1 cellular context compared by ENCODE assay signal in the genomic region with DNA sequence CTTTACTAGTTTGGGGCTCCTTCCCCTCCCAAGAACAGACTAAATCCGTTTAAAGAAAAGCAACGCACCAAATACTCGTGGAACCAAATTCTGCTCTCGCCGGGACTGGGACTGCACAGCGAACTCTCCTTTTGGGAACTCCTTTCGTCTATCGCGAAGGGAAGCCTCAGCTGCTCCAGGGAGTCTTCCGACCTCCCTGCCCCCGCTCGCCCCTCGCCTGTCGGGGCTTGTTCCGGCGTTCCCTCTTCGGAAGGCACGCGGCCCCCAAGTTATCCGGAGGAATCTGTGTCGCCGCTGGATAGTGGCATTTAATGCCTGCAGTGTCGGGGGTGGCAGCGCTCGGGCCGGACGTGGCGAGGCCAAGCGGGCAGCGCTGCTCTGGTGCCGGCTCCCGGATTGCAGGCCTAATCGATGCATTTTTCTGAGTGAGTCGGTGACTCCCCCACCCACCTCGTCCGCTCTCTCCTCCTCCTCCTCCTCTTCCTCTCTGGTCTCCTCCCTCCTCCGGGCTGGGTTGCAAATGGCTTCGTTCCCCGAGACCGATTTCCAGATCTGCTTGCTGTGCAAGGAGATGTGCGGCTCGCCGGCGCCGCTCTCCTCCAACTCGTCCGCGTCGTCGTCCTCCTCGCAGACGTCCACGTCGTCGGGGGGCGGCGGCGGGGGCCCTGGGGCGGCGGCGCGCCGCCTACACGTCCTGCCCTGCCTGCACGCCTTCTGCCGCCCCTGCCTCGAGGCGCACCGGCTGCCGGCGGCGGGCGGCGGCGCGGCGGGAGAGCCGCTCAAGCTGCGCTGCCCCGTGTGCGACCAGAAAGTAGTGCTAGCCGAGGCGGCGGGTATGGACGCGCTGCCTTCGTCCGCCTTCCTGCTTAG.
TF ChIP-seq lines count a peak whose summit lies in the region.

A gene (plus strand): TSS at position 437 of the 870 bp plus-strand sequence. CDS start 84 bp downstream, at position 521.

TF ChIP-seq in WTC11, 78 proteins besides CTCF, POLR2A, EP300 and RAD21 (continued from another document and continues in another):
- TF ChIP-seq, protein P1, sequence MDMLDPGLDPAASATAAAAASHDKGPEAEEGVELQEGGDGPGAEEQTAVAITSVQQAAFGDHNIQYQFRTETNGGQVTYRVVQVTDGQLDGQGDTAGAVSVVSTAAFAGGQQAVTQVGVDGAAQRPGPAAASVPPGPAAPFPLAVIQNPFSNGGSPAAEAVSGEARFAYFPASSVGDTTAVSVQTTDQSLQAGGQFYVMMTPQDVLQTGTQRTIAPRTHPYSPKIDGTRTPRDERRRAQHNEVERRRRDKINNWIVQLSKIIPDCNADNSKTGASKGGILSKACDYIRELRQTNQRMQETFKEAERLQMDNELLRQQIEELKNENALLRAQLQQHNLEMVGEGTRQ (CRISPR knock-in tag; IDR thresholded peaks at IDR 0.05): no peak
- TF ChIP-seq ZNF232 (CRISPR knock-in tag; IDR thresholded peaks at IDR 0.05) (no peak), ZNF219 (CRISPR knock-in tag; IDR thresholded peaks at IDR 0.05; ENCODE audit: borderline replicate concordance) (no peak), NFYB (CRISPR knock-in tag; conservative IDR thresholded peaks at IDR 0.05; ENCODE audit: low read depth) (no peak), CREM (CRISPR knock-in tag; IDR thresholded peaks at IDR 0.05) (no peak), MXD4 (CRISPR knock-in tag; IDR thresholded peaks at IDR 0.05; ENCODE audit: borderline replicate concordance) (no peak), PRRX2 (CRISPR knock-in tag; IDR thresholded peaks at IDR 0.05) (no peak), SMAD3 (CRISPR knock-in tag; IDR thresholded peaks at IDR 0.05; ENCODE audit: borderline replicate concordance) (no peak), NFATC4 (CRISPR knock-in tag; IDR thresholded peaks at IDR 0.05) (no peak), OVOL2 (CRISPR knock-in tag; IDR thresholded peaks at IDR 0.05; ENCODE audit: borderline replicate concordance) (no peak), TP53 (CRISPR knock-in tag; IDR thresholded peaks at IDR 0.05) (0 out of 2 replicates have a peak, but pooled peaks have one; percentile 15), IRF2 (CRISPR knock-in tag; IDR thresholded peaks at IDR 0.05; ENCODE audit: borderline replicate concordance, low read depth) (peak; percentile 50; the same call in 1 of the 2 replicates), ZNF121 (CRISPR knock-in tag; IDR thresholded peaks at IDR 0.05) (no peak), SP1 (CRISPR knock-in tag; conservative IDR thresholded peaks at IDR 0.05) (no peak), NR1H2 (CRISPR knock-in tag; IDR thresholded peaks at IDR 0.05) (no peak), ZNF671 (CRISPR knock-in tag; IDR thresholded peaks at IDR 0.05) (no peak), FOXK1 (CRISPR knock-in tag; IDR thresholded peaks at IDR 0.05) (no peak), JUN (CRISPR knock-in tag; IDR thresholded peaks at IDR 0.05) (no peak)
- TF ChIP-seq, protein P2, sequence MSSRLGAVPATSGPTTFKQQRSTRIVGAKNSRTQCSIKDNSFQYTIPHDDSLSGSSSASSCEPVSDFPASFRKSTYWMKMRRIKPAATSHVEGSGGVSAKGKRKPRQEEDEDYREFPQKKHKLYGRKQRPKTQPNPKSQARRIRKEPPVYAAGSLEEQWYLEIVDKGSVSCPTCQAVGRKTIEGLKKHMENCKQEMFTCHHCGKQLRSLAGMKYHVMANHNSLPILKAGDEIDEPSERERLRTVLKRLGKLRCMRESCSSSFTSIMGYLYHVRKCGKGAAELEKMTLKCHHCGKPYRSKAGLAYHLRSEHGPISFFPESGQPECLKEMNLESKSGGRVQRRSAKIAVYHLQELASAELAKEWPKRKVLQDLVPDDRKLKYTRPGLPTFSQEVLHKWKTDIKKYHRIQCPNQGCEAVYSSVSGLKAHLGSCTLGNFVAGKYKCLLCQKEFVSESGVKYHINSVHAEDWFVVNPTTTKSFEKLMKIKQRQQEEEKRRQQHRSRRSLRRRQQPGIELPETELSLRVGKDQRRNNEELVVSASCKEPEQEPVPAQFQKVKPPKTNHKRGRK (CRISPR knock-in tag; IDR thresholded peaks at IDR 0.05; ENCODE audit: borderline replicate concordance): no peak
- TF ChIP-seq, protein P3, sequence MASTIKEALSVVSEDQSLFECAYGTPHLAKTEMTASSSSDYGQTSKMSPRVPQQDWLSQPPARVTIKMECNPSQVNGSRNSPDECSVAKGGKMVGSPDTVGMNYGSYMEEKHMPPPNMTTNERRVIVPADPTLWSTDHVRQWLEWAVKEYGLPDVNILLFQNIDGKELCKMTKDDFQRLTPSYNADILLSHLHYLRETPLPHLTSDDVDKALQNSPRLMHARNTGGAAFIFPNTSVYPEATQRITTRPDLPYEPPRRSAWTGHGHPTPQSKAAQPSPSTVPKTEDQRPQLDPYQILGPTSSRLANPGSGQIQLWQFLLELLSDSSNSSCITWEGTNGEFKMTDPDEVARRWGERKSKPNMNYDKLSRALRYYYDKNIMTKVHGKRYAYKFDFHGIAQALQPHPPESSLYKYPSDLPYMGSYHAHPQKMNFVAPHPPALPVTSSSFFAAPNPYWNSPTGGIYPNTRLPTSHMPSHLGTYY (CRISPR knock-in tag; IDR thresholded peaks at IDR 0.05): no peak
- TF ChIP-seq, protein P4, sequence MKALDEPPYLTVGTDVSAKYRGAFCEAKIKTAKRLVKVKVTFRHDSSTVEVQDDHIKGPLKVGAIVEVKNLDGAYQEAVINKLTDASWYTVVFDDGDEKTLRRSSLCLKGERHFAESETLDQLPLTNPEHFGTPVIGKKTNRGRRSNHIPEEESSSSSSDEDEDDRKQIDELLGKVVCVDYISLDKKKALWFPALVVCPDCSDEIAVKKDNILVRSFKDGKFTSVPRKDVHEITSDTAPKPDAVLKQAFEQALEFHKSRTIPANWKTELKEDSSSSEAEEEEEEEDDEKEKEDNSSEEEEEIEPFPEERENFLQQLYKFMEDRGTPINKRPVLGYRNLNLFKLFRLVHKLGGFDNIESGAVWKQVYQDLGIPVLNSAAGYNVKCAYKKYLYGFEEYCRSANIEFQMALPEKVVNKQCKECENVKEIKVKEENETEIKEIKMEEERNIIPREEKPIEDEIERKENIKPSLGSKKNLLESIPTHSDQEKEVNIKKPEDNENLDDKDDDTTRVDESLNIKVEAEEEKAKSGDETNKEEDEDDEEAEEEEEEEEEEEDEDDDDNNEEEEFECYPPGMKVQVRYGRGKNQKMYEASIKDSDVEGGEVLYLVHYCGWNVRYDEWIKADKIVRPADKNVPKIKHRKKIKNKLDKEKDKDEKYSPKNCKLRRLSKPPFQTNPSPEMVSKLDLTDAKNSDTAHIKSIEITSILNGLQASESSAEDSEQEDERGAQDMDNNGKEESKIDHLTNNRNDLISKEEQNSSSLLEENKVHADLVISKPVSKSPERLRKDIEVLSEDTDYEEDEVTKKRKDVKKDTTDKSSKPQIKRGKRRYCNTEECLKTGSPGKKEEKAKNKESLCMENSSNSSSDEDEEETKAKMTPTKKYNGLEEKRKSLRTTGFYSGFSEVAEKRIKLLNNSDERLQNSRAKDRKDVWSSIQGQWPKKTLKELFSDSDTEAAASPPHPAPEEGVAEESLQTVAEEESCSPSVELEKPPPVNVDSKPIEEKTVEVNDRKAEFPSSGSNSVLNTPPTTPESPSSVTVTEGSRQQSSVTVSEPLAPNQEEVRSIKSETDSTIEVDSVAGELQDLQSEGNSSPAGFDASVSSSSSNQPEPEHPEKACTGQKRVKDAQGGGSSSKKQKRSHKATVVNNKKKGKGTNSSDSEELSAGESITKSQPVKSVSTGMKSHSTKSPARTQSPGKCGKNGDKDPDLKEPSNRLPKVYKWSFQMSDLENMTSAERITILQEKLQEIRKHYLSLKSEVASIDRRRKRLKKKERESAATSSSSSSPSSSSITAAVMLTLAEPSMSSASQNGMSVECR (CRISPR knock-in tag; IDR thresholded peaks at IDR 0.05; ENCODE audit: borderline replicate concordance): no peak
- TF ChIP-seq, protein P5, sequence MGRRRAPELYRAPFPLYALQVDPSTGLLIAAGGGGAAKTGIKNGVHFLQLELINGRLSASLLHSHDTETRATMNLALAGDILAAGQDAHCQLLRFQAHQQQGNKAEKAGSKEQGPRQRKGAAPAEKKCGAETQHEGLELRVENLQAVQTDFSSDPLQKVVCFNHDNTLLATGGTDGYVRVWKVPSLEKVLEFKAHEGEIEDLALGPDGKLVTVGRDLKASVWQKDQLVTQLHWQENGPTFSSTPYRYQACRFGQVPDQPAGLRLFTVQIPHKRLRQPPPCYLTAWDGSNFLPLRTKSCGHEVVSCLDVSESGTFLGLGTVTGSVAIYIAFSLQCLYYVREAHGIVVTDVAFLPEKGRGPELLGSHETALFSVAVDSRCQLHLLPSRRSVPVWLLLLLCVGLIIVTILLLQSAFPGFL (CRISPR knock-in tag; IDR thresholded peaks at IDR 0.05; ENCODE audit: borderline replicate concordance): no peak
- TF ChIP-seq, protein P6, sequence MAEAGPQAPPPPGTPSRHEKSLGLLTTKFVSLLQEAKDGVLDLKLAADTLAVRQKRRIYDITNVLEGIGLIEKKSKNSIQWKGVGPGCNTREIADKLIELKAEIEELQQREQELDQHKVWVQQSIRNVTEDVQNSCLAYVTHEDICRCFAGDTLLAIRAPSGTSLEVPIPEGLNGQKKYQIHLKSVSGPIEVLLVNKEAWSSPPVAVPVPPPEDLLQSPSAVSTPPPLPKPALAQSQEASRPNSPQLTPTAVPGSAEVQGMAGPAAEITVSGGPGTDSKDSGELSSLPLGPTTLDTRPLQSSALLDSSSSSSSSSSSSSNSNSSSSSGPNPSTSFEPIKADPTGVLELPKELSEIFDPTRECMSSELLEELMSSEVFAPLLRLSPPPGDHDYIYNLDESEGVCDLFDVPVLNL (CRISPR knock-in tag; IDR thresholded peaks at IDR 0.05; ENCODE audit: borderline replicate concordance, low read depth): no peak; the same call in 1 of the 2 replicates
- TF ChIP-seq, protein P7, sequence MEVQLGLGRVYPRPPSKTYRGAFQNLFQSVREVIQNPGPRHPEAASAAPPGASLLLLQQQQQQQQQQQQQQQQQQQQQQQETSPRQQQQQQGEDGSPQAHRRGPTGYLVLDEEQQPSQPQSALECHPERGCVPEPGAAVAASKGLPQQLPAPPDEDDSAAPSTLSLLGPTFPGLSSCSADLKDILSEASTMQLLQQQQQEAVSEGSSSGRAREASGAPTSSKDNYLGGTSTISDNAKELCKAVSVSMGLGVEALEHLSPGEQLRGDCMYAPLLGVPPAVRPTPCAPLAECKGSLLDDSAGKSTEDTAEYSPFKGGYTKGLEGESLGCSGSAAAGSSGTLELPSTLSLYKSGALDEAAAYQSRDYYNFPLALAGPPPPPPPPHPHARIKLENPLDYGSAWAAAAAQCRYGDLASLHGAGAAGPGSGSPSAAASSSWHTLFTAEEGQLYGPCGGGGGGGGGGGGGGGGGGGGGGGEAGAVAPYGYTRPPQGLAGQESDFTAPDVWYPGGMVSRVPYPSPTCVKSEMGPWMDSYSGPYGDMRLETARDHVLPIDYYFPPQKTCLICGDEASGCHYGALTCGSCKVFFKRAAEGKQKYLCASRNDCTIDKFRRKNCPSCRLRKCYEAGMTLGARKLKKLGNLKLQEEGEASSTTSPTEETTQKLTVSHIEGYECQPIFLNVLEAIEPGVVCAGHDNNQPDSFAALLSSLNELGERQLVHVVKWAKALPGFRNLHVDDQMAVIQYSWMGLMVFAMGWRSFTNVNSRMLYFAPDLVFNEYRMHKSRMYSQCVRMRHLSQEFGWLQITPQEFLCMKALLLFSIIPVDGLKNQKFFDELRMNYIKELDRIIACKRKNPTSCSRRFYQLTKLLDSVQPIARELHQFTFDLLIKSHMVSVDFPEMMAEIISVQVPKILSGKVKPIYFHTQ (CRISPR knock-in tag; IDR thresholded peaks at IDR 0.05): no peak
- TF ChIP-seq, protein P8, sequence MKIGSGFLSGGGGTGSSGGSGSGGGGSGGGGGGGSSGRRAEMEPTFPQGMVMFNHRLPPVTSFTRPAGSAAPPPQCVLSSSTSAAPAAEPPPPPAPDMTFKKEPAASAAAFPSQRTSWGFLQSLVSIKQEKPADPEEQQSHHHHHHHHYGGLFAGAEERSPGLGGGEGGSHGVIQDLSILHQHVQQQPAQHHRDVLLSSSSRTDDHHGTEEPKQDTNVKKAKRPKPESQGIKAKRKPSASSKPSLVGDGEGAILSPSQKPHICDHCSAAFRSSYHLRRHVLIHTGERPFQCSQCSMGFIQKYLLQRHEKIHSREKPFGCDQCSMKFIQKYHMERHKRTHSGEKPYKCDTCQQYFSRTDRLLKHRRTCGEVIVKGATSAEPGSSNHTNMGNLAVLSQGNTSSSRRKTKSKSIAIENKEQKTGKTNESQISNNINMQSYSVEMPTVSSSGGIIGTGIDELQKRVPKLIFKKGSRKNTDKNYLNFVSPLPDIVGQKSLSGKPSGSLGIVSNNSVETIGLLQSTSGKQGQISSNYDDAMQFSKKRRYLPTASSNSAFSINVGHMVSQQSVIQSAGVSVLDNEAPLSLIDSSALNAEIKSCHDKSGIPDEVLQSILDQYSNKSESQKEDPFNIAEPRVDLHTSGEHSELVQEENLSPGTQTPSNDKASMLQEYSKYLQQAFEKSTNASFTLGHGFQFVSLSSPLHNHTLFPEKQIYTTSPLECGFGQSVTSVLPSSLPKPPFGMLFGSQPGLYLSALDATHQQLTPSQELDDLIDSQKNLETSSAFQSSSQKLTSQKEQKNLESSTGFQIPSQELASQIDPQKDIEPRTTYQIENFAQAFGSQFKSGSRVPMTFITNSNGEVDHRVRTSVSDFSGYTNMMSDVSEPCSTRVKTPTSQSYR (CRISPR knock-in tag; IDR thresholded peaks at IDR 0.05): 0 out of 2 replicates have a peak, but pooled peaks have one; percentile 7
- TF ChIP-seq, protein P9, sequence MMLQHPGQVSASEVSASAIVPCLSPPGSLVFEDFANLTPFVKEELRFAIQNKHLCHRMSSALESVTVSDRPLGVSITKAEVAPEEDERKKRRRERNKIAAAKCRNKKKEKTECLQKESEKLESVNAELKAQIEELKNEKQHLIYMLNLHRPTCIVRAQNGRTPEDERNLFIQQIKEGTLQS (CRISPR knock-in tag; conservative IDR thresholded peaks at IDR 0.05): no peak
- TF ChIP-seq, protein P10, sequence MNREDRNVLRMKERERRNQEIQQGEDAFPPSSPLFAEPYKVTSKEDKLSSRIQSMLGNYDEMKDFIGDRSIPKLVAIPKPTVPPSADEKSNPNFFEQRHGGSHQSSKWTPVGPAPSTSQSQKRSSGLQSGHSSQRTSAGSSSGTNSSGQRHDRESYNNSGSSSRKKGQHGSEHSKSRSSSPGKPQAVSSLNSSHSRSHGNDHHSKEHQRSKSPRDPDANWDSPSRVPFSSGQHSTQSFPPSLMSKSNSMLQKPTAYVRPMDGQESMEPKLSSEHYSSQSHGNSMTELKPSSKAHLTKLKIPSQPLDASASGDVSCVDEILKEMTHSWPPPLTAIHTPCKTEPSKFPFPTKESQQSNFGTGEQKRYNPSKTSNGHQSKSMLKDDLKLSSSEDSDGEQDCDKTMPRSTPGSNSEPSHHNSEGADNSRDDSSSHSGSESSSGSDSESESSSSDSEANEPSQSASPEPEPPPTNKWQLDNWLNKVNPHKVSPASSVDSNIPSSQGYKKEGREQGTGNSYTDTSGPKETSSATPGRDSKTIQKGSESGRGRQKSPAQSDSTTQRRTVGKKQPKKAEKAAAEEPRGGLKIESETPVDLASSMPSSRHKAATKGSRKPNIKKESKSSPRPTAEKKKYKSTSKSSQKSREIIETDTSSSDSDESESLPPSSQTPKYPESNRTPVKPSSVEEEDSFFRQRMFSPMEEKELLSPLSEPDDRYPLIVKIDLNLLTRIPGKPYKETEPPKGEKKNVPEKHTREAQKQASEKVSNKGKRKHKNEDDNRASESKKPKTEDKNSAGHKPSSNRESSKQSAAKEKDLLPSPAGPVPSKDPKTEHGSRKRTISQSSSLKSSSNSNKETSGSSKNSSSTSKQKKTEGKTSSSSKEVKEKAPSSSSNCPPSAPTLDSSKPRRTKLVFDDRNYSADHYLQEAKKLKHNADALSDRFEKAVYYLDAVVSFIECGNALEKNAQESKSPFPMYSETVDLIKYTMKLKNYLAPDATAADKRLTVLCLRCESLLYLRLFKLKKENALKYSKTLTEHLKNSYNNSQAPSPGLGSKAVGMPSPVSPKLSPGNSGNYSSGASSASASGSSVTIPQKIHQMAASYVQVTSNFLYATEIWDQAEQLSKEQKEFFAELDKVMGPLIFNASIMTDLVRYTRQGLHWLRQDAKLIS (CRISPR knock-in tag; IDR thresholded peaks at IDR 0.05; ENCODE audit: borderline replicate concordance): 0 out of 2 replicates have a peak, but pooled peaks have one; percentile 21
